In genomic region chr12:105573574-105573973, GRCh38 we compare ENCODE assay signal across 12 cellular contexts.
DNase-seq lines count a peak whose midpoint lies in the region; ATAC-seq and TF ChIP-seq lines count a peak whose summit lies in the region.
"Had no signal": no experiment of that assay in that cellular context is flagged by ENCODE, and none has a peak within 500 bp of the region (broad histone marks: within the 10 kb centered on the region; RNA-seq: fewer than 3 reads in every experiment).

No MANE protein-coding gene starts in this region.

- no peaks in the 10 kb centered on the region for H4K20me1 ChIP-seq in GM23248 (ENCODE audit: insufficient read depth)

- H3K27ac ChIP-seq in GM23248, result no peak overlapping the region
- no peak overlapping the region for H3K27ac ChIP-seq in tibial artery
- H3K27ac ChIP-seq: A549 had no signal

- no peaks in the 10 kb centered on the region for H3F3A ChIP-seq in GM23248 (ENCODE audit: insufficient read depth)

- no peak overlapping the region for H2AFZ ChIP-seq in GM23248

- H3K4me2 ChIP-seq in GM23248 (ENCODE audit: unreplicated experiment), result no peak overlapping the region
- H3K4me2 ChIP-seq: A549 had no signal

- H3K79me2 ChIP-seq in GM23248 (ENCODE audit: insufficient read depth), result no peaks in the 10 kb centered on the region

- H3K4me3 ChIP-seq in GM23248, result no peak overlapping the region
- no peak overlapping the region for H3K4me3 ChIP-seq in kidney epithelial cell (ENCODE audit: low read depth, low read length)
- H3K4me3 ChIP-seq in tibial artery, result no peak overlapping the region
- H3K4me3 ChIP-seq: A549 had no signal

- TF ChIP-seq CTCF in kidney epithelial cell (IDR thresholded peaks at IDR 0.05; ENCODE audit: insufficient read depth, low read length, poor library complexity, severe bottlenecking), result no peak
- TF ChIP-seq CTCF in tibial artery (IDR thresholded peaks at IDR 0.05), result no peak

- intact Hi-C loops in tibial artery (cut with DNase I; ENCODE audit: low total_unique reads), result no loop called here

- H3K4me1 ChIP-seq in GM23248 (ENCODE audit: insufficient read depth) (no peaks in the 10 kb centered on the region), tibial artery (peaks cover 0 to 6% (median 2%) of the 10 kb centered on the region in 4 donors)
- H3K4me1 ChIP-seq: A549 had no signal

- H3K9ac ChIP-seq in GM23248, result no peak overlapping the region

- DNase-seq in GM23248 (peak; percentile 8), astrocyte of the hippocampus (ENCODE audit: low read depth, low spot score) (peak; percentile 20), kidney epithelial cell (ENCODE audit: low read depth) (peak; percentile 12), NCI-H446 treated with DMSO at 0.1 percent for 48 hours (lab: John Stamatoyannopoulos, UW) (no peak), NCI-H2227 treated with DMSO at 0.1 percent for 48 hours (lab: John Stamatoyannopoulos, UW) (no peak), tibial artery (no peak)
- DNase-seq: CD8-positive, alpha-beta T cell; COR-L47; DND-41 had no signal

- H3K9me3 ChIP-seq in GM23248 (ENCODE audit: low read depth), result no peaks in the 10 kb centered on the region
- H3K9me3 ChIP-seq in tibial artery, result no peaks in the 10 kb centered on the region
- H3K9me3 ChIP-seq: A549 had no signal

- no peaks in the 10 kb centered on the region for H3K36me3 ChIP-seq in GM23248 (ENCODE audit: low read depth)
- H3K36me3 ChIP-seq in kidney epithelial cell (ENCODE audit: control insufficient read depth, insufficient read depth, low read length), result no peaks in the 10 kb centered on the region
- H3K36me3 ChIP-seq in tibial artery, result no peaks in the 10 kb centered on the region

- WGBS in GM23248 (ENCODE audit: low coverage in 1 of 2, low lambda C conversion rate in 2 of 2, missing lambda C conversion rate in 2 of 2), 2 experiments, result 69% methylated on average over 3 of the region's 3 CpGs

- no peak for ATAC-seq in GM18520 (IDR thresholded peaks at IDR 0.05; ENCODE audit: unreplicated experiment)
- ATAC-seq: A549; CD8-positive, alpha-beta T cell; HCT116 had no signal

- H3K9me2 ChIP-seq in GM23248 (ENCODE audit: insufficient read depth), result no peaks in the 10 kb centered on the region

- in situ Hi-C loops in GM23248 (cut with MboI), result no loop called here

- H3K27me3 ChIP-seq in GM23248 (replicated peaks; ENCODE audit: insufficient read depth) (no peaks in the 10 kb centered on the region), kidney epithelial cell (ENCODE audit: control insufficient read depth, insufficient read depth, low read length) (no peaks in the 10 kb centered on the region), tibial artery (no peaks in the 10 kb centered on the region)

Comparison
In these comparisons a context has a peak if more than half of its experiments do, and no peak if none do; other contexts are left out.
1. DNase-seq: peak in GM23248 (single experiment), astrocyte of the hippocampus (single experiment) and kidney epithelial cell (single experiment); none in NCI-H446 treated with DMSO at 0.1 percent for 48 hours (single experiment), NCI-H2227 treated with DMSO at 0.1 percent for 48 hours (single experiment) and tibial artery (0 of 2).